In the genomic region with DNA sequence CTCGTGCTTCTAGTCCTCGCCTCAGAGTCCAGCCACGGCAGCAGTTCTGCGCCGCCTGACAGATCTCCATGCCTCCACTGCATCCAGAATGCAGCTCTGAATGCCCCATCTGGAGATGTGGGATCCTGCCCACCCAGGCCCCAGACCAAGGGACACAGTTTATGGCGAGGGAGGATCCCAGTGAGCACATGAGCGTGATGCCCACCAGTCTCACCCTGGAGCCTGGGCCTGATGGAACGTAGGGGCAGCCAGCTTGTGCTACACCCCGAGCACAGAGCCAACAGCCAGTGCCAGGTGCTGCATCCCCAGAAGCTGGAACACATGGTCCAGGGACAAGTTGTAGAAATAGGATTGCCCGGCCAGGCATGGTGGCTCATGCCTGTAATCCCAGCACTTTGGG, we compare ENCODE assay signal across 24 cellular contexts. TPM values are rescaled to one million over a fixed set of nuclear protein-coding genes. Genes with fewer than 3 reads are reported as not detected.
DNase-seq lines count a peak whose midpoint lies in the region; ATAC-seq and TF ChIP-seq lines count a peak whose summit lies in the region.
"Had no signal": no experiment of that assay in that cellular context is flagged by ENCODE, and none has a peak within 500 bp of the region (broad histone marks: within the 10 kb centered on the region; RNA-seq: fewer than 3 reads in every experiment).

No MANE protein-coding gene starts in this region.

- peaks cover 2% of the 10 kb centered on the region for H3K9me3 Mint-ChIP-seq in neural progenitor cell
- H3K9me3 Mint-ChIP-seq in stimulated activated effector memory CD8-positive, alpha-beta T cell treated with anti-CD3 and anti-CD28 coated beads, Interleukin-12 subunit alpha, Interleukin-12 subunit beta, amount 100 ng/mL, for 72 hours, result no peaks in the 10 kb centered on the region
- H3K9me3 Mint-ChIP-seq in activated naive CD8-positive, alpha-beta T cell treated with anti-CD3 and anti-CD28 coated beads, Interleukin-2, amount 50 U/mL, for 24 hours, result no peaks in the 10 kb centered on the region
- H3K9me3 Mint-ChIP-seq: CD4-positive, alpha-beta T cell; HFFc6 had no signal

- H2AFZ ChIP-seq in DND-41 (ENCODE audit: low read depth, low read length) (no peak overlapping the region), neural progenitor cell (replicated peaks) (no peak overlapping the region)

- H3K4me2 ChIP-seq in DND-41 (ENCODE audit: insufficient read depth, low read length) (no peak overlapping the region), neural progenitor cell (no peak overlapping the region)

- no peaks in the 10 kb centered on the region for H3K9me3 ChIP-seq in DND-41 (ENCODE audit: insufficient read depth, low read length, severe bottlenecking)
- peaks cover 8% of the 10 kb centered on the region for H3K9me3 ChIP-seq in KOPT-K1 (ENCODE audit: insufficient read depth, low read length, poor library complexity, severe bottlenecking)
- no peaks in the 10 kb centered on the region for H3K9me3 ChIP-seq in neural progenitor cell (ENCODE audit: low read depth)
- H3K9me3 ChIP-seq: BE2C, Caco-2 had no signal

- H3K4me1 ChIP-seq in DND-41 (ENCODE audit: insufficient read depth, low read length) (peaks cover 25% of the 10 kb centered on the region), neural progenitor cell (peaks cover 3% of the 10 kb centered on the region)
- H3K4me1 ChIP-seq: BE2C, Caco-2 had no signal

- H3K27ac Mint-ChIP-seq in neural progenitor cell, result peak overlapping the region; percentile 74
- peak overlapping the region; percentile 50 for H3K27ac Mint-ChIP-seq in stimulated activated effector memory CD8-positive, alpha-beta T cell treated with anti-CD3 and anti-CD28 coated beads, Interleukin-12 subunit alpha, Interleukin-12 subunit beta, amount 100 ng/mL, for 72 hours
- H3K27ac Mint-ChIP-seq in activated naive CD8-positive, alpha-beta T cell treated with anti-CD3 and anti-CD28 coated beads, Interleukin-2, amount 50 U/mL, for 24 hours, result no peak overlapping the region
- H3K27ac Mint-ChIP-seq: CD4-positive, alpha-beta T cell; HFFc6 had no signal

- DNase-seq in DND-41 (peak; percentile 2), neural progenitor cell (ENCODE audit: low spot score) (no peak), omental fat pad (ENCODE audit: low spot score) (no peak)
- DNase-seq in stimulated activated effector memory CD8-positive, alpha-beta T cell treated with anti-CD3 and anti-CD28 coated beads, Interleukin-12 subunit alpha, Interleukin-12 subunit beta, amount 100 ng/mL, for 72 hours (ENCODE audit: low spot score in 2 of 2), result no peak
- no peak for DNase-seq in activated T-cell treated with anti-CD3 and anti-CD28 coated beads, Interleukin-2, amount 50 U/mL, for 48 hours
- DNase-seq in activated naive CD8-positive, alpha-beta T cell treated with anti-CD3 and anti-CD28 coated beads, Interleukin-2, amount 50 U/mL, for 24 hours, result no peak
- DNase-seq: ACHN, BE2C, Caco-2, DMS153, DMS79, GF-D8, GOT3, H7, HFFc6, IMR-90 had no signal

- H3K36me3 Mint-ChIP-seq in neural progenitor cell, result no peaks in the 10 kb centered on the region
- H3K36me3 Mint-ChIP-seq in stimulated activated effector memory CD8-positive, alpha-beta T cell treated with anti-CD3 and anti-CD28 coated beads, Interleukin-12 subunit alpha, Interleukin-12 subunit beta, amount 100 ng/mL, for 72 hours, result no peaks in the 10 kb centered on the region
- H3K36me3 Mint-ChIP-seq in activated naive CD8-positive, alpha-beta T cell treated with anti-CD3 and anti-CD28 coated beads, Interleukin-2, amount 50 U/mL, for 24 hours (ENCODE audit: low read depth), result no peaks in the 10 kb centered on the region

- H3K9ac ChIP-seq in DND-41 (ENCODE audit: low read depth, low read length) (no peak overlapping the region), neural progenitor cell (no peak overlapping the region)

- no peaks in the 10 kb centered on the region; the same call in 1 of the 2 replicates for H3K36me3 ChIP-seq in DND-41 (ENCODE audit: insufficient read depth, low read length)
- peaks cover 30% of the 10 kb centered on the region for H3K36me3 ChIP-seq in KOPT-K1 (ENCODE audit: insufficient read depth, low read length)
- H3K36me3 ChIP-seq in neural progenitor cell, result no peaks in the 10 kb centered on the region
- H3K36me3 ChIP-seq: BE2C had no signal

- H3K4me3 ChIP-seq in DND-41 (ENCODE audit: low read depth in 1 of 2, low read length in 2 of 2) (no peak overlapping the region), neural progenitor cell (no peak overlapping the region)
- H3K4me3 ChIP-seq: GM12878, K562 had no signal

- H3K79me2 ChIP-seq in DND-41 (ENCODE audit: insufficient read depth, low read length) (peaks cover 3% of the 10 kb centered on the region; the same call in 1 of the 2 replicates), neural progenitor cell (ENCODE audit: low read depth) (no peaks in the 10 kb centered on the region)

- TF ChIP-seq CTCF in DND-41 (IDR thresholded peaks at IDR 0.05; ENCODE audit: borderline replicate concordance, extremely low read depth, low read length, poor library complexity, severe bottlenecking), result no peak
- TF ChIP-seq CTCF in neural progenitor cell (IDR thresholded peaks at IDR 0.05), result no peak
- no peak for TF ChIP-seq CTCF in omental fat pad (IDR thresholded peaks at IDR 0.05)

- H3K27ac ChIP-seq in DND-41 (ENCODE audit: low read length) (no peak overlapping the region; the same call in 1 of the 2 replicates), KOPT-K1 (ENCODE audit: low read depth, low read length, poor library complexity, severe bottlenecking) (peak overlapping the region; percentile 30), neural progenitor cell (no peak overlapping the region)
- H3K27ac ChIP-seq: C4-2B, HL-60 had no signal

- peaks cover 11% of the 10 kb centered on the region for H3K27me3 Mint-ChIP-seq in neural progenitor cell (ENCODE audit: insufficient read depth, low read depth)
- H3K27me3 Mint-ChIP-seq in activated naive CD8-positive, alpha-beta T cell treated with anti-CD3 and anti-CD28 coated beads, Interleukin-2, amount 50 U/mL, for 24 hours, result peaks cover 16% of the 10 kb centered on the region

- peaks cover 23% of the 10 kb centered on the region for H3K4me1 Mint-ChIP-seq in neural progenitor cell
- peaks cover 15% of the 10 kb centered on the region for H3K4me1 Mint-ChIP-seq in stimulated activated effector memory CD8-positive, alpha-beta T cell treated with anti-CD3 and anti-CD28 coated beads, Interleukin-12 subunit alpha, Interleukin-12 subunit beta, amount 100 ng/mL, for 72 hours
- peaks cover 6% of the 10 kb centered on the region for H3K4me1 Mint-ChIP-seq in activated naive CD8-positive, alpha-beta T cell treated with anti-CD3 and anti-CD28 coated beads, Interleukin-2, amount 50 U/mL, for 24 hours

- peaks cover 12% of the 10 kb centered on the region for H3F3A ChIP-seq in neural progenitor cell (ENCODE audit: low read depth)

- H4K20me1 ChIP-seq in DND-41 (ENCODE audit: insufficient read depth, low read length) (peaks cover 9% of the 10 kb centered on the region; the same call in 1 of the 2 replicates), neural progenitor cell (ENCODE audit: low read depth) (no peaks in the 10 kb centered on the region)

- no peak for ATAC-seq in DND-41 (ENCODE audit: insufficient read depth, low read depth)
- ATAC-seq in stimulated activated effector memory CD8-positive, alpha-beta T cell treated with anti-CD3 and anti-CD28 coated beads, Interleukin-12 subunit alpha, Interleukin-12 subunit beta, amount 100 ng/mL, for 72 hours, result no peak
- ATAC-seq in omental fat pad (ENCODE audit: low FRiP score), result no peak
- no peak for ATAC-seq in activated naive CD8-positive, alpha-beta T cell treated with anti-CD3 and anti-CD28 coated beads, Interleukin-2, amount 50 U/mL, for 24 hours
- ATAC-seq: GM12878, HCT116, K562 had no signal

- peak overlapping the region; percentile 48 for H3K4me3 Mint-ChIP-seq in neural progenitor cell
- H3K4me3 Mint-ChIP-seq in stimulated activated effector memory CD8-positive, alpha-beta T cell treated with anti-CD3 and anti-CD28 coated beads, Interleukin-12 subunit alpha, Interleukin-12 subunit beta, amount 100 ng/mL, for 72 hours, result no peak overlapping the region
- no peak overlapping the region for H3K4me3 Mint-ChIP-seq in activated naive CD8-positive, alpha-beta T cell treated with anti-CD3 and anti-CD28 coated beads, Interleukin-2, amount 50 U/mL, for 24 hours
- H3K4me3 Mint-ChIP-seq: CD4-positive, alpha-beta T cell; HFFc6 had no signal

- H3K27me3 ChIP-seq in DND-41 (ENCODE audit: insufficient read depth, low read length, poor library complexity), result peaks cover 26% of the 10 kb centered on the region
- peaks cover 44% of the 10 kb centered on the region for H3K27me3 ChIP-seq in neural progenitor cell
- H3K27me3 ChIP-seq: BE2C had no signal

RNA-seq across cellular contexts. Expression of gene IGLL1, which starts 10.4 kb away (rescaled TPM):
- not detected in 2 replicates for total RNA-seq in neural progenitor cell (ENCODE audit: low replicate concordance)
- not detected for total RNA-seq in omental fat pad
- total RNA-seq: Caco-2; CD4-positive, alpha-beta T cell; GM12878; H7; HFFc6; HT1080; IMR-90 had no signal
